In the genomic region with DNA sequence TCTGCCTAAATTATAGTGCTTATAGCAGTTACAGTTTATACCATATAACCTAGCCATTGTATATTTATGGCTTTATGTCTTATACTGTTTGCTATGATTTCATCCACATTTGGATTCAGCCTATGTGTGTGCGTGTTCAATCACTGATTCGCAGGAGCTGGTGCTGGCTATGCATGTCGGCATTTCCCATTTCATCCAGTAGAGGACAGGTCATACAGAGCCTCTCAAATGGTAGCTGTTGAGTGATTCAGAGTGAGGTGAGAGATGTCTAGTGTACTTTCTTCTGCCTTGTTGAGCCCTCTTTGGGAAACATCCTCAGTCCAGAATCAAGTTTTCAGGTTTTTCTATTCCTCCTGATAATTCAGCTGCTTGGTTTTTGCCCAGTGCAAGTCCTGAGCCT, we compare ENCODE assay signal across 2 cellular contexts.
TF ChIP-seq lines count a peak whose summit lies in the region.

No MANE protein-coding gene starts in this region.

TF ChIP-seq in HEK293T, 16 proteins besides CTCF, POLR2A, EP300 and RAD21 (continued from another document):
- TF ChIP-seq HDGF (IDR thresholded peaks at IDR 0.05; ENCODE audit: borderline replicate concordance) (no peak), FOXA1 (IDR thresholded peaks at IDR 0.05) (no peak), CTBP1 (IDR thresholded peaks at IDR 0.05; ENCODE audit: borderline replicate concordance) (no peak), BHLHE40 (IDR thresholded peaks at IDR 0.05; ENCODE audit: borderline replicate concordance) (no peak), SP1 (IDR thresholded peaks at IDR 0.05) (no peak), ARNT (IDR thresholded peaks at IDR 0.05) (no peak), L3MBTL2 (conservative IDR thresholded peaks at IDR 0.05) (no peak), NFRKB (IDR thresholded peaks at IDR 0.05) (no peak)

TF ChIP-seq in K562, 482 proteins besides CTCF, POLR2A, EP300 and RAD21:
- TF ChIP-seq, protein P1, sequence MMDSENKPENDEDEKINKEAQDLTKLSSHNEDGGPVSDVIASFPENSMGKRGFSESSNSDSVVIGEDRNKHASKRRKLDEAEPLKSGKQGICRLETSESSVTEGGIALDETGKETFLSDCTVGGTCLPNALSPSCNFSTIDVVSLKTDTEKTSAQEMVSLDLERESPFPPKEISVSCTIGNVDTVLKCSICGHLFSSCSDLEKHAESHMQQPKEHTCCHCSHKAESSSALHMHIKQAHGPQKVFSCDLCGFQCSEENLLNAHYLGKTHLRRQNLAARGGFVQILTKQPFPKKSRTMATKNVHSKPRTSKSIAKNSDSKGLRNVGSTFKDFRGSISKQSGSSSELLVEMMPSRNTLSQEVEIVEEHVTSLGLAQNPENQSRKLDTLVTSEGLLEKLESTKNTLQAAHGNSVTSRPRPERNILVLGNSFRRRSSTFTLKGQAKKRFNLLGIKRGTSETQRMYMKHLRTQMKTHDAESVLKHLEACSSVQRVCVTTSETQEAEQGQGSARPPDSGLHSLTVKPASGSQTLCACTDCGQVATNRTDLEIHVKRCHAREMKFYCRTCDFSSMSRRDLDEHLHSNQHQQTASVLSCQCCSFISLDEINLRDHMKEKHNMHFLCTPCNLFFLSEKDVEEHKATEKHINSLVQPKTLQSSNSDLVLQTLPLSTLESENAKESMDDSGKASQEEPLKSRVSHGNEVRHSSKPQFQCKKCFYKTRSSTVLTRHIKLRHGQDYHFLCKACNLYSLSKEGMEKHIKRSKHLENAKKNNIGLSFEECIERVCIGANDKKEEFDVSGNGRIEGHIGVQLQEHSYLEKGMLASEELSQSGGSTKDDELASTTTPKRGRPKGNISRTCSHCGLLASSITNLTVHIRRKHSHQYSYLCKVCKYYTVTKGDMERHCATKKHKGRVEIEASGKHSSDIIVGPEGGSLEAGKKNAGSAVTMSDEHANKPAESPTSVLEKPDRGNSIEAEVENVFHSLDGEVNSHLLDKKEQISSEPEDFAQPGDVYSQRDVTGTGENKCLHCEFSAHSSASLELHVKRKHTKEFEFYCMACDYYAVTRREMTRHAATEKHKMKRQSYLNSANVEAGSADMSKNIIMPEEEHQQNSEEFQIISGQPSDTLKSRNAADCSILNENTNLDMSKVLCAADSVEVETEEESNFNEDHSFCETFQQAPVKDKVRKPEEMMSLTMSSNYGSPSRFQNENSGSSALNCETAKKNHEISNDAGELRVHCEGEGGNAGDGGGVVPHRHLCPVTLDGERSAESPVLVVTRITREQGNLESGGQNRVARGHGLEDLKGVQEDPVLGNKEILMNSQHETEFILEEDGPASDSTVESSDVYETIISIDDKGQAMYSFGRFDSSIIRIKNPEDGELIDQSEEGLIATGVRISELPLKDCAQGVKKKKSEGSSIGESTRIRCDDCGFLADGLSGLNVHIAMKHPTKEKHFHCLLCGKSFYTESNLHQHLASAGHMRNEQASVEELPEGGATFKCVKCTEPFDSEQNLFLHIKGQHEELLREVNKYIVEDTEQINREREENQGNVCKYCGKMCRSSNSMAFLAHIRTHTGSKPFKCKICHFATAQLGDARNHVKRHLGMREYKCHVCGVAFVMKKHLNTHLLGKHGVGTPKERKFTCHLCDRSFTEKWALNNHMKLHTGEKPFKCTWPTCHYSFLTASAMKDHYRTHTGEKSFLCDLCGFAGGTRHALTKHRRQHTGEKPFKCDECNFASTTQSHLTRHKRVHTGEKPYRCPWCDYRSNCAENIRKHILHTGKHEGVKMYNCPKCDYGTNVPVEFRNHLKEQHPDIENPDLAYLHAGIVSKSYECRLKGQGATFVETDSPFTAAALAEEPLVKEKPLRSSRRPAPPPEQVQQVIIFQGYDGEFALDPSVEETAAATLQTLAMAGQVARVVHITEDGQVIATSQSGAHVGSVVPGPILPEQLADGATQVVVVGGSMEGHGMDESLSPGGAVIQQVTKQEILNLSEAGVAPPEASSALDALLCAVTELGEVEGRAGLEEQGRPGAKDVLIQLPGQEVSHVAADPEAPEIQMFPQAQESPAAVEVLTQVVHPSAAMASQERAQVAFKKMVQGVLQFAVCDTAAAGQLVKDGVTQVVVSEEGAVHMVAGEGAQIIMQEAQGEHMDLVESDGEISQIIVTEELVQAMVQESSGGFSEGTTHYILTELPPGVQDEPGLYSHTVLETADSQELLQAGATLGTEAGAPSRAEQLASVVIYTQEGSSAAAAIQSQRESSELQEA (IDR thresholded peaks at IDR 0.05; ENCODE audit: low read depth), result no peak
- TF ChIP-seq RBFOX2 (IDR thresholded peaks at IDR 0.05; ENCODE audit: low read depth, low read length), result no peak
- TF ChIP-seq, protein P2, sequence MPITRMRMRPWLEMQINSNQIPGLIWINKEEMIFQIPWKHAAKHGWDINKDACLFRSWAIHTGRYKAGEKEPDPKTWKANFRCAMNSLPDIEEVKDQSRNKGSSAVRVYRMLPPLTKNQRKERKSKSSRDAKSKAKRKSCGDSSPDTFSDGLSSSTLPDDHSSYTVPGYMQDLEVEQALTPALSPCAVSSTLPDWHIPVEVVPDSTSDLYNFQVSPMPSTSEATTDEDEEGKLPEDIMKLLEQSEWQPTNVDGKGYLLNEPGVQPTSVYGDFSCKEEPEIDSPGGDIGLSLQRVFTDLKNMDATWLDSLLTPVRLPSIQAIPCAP (CRISPR knock-in tag; IDR thresholded peaks at IDR 0.05; ENCODE audit: borderline replicate concordance), result no peak
- TF ChIP-seq, protein P3, sequence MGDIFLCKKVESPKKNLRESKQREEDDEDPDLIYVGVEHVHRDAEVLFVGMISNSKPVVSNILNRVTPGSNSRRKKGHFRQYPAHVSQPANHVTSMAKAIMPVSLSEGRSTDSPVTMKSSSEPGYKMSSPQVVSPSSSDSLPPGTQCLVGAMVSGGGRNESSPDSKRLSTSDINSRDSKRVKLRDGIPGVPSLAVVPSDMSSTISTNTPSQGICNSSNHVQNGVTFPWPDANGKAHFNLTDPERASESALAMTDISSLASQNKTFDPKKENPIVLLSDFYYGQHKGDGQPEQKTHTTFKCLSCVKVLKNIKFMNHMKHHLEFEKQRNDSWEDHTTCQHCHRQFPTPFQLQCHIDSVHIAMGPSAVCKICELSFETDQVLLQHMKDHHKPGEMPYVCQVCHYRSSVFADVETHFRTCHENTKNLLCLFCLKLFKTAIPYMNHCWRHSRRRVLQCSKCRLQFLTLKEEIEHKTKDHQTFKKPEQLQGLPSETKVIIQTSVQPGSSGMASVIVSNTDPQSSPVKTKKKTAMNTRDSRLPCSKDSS (IDR thresholded peaks at IDR 0.05; ENCODE audit: low read depth, partially characterized antibody), result no peak
- no peak for TF ChIP-seq ZNF133 (CRISPR knock-in tag; IDR thresholded peaks at IDR 0.05)
- TF ChIP-seq BRD4 (IDR thresholded peaks at IDR 0.05), result no peak
- TF ChIP-seq NFIX (CRISPR knock-in tag; IDR thresholded peaks at IDR 0.05; ENCODE audit: low read depth), result no peak
- TF ChIP-seq, protein P4, sequence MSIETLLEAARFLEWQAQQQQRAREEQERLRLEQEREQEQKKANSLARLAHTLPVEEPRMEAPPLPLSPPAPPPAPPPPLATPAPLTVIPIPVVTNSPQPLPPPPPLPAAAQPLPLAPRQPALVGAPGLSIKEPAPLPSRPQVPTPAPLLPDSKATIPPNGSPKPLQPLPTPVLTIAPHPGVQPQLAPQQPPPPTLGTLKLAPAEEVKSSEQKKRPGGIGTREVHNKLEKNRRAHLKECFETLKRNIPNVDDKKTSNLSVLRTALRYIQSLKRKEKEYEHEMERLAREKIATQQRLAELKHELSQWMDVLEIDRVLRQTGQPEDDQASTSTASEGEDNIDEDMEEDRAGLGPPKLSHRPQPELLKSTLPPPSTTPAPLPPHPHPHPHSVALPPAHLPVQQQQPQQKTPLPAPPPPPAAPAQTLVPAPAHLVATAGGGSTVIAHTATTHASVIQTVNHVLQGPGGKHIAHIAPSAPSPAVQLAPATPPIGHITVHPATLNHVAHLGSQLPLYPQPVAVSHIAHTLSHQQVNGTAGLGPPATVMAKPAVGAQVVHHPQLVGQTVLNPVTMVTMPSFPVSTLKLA (conservative IDR thresholded peaks at IDR 0.05), result no peak
- TF ChIP-seq, protein P5, sequence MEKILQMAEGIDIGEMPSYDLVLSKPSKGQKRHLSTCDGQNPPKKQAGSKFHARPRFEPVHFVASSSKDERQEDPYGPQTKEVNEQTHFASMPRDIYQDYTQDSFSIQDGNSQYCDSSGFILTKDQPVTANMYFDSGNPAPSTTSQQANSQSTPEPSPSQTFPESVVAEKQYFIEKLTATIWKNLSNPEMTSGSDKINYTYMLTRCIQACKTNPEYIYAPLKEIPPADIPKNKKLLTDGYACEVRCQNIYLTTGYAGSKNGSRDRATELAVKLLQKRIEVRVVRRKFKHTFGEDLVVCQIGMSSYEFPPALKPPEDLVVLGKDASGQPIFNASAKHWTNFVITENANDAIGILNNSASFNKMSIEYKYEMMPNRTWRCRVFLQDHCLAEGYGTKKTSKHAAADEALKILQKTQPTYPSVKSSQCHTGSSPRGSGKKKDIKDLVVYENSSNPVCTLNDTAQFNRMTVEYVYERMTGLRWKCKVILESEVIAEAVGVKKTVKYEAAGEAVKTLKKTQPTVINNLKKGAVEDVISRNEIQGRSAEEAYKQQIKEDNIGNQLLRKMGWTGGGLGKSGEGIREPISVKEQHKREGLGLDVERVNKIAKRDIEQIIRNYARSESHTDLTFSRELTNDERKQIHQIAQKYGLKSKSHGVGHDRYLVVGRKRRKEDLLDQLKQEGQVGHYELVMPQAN (IDR thresholded peaks at IDR 0.05; ENCODE audit: borderline replicate concordance), result no peak
- no peak for TF ChIP-seq ZNF707 (CRISPR knock-in tag; conservative IDR thresholded peaks at IDR 0.05)
- TF ChIP-seq NUFIP1 (IDR thresholded peaks at IDR 0.05; ENCODE audit: partially characterized antibody), result no peak
- no peak for TF ChIP-seq LCOR (CRISPR knock-in tag; IDR thresholded peaks at IDR 0.05)
- TF ChIP-seq ZNF217 (CRISPR knock-in tag; IDR thresholded peaks at IDR 0.05), result no peak
- TF ChIP-seq SIRT6 (IDR thresholded peaks at IDR 0.05; ENCODE audit: low read depth, low read length), result no peak
- TF ChIP-seq TCF7L2 (IDR thresholded peaks at IDR 0.05; ENCODE audit: low read depth, low read length), result no peak
- TF ChIP-seq ZNF778 (CRISPR knock-in tag; IDR thresholded peaks at IDR 0.05), result no peak
